ENCODE assay signal across 16 cellular contexts in genomic region chr19:16416996-16417395, GRCh38. TPM values are rescaled to one million over a fixed set of nuclear protein-coding genes. Genes with fewer than 3 reads are reported as not detected.
DNase-seq lines count a peak whose midpoint lies in the region; ATAC-seq lines count a peak whose summit lies in the region.
"Had no signal": no experiment of that assay in that cellular context is flagged by ENCODE, and none has a peak within 500 bp of the region (broad histone marks: within the 10 kb centered on the region; RNA-seq: fewer than 3 reads in every experiment).

No MANE protein-coding gene starts in this region.

- CTCF ChIA-PET in activated naive CD4-positive, alpha-beta T cell treated with anti-CD3 and anti-CD28 coated beads, Interleukin-2, amount 10 ng/mL, durations not matched to agents 7 days and 5 days (lab: Charles Lee), result interaction anchor here (0.8 to 4.4 kb wide), 8 partner anchors 8 to 375 kb away, joined by 3 to 20 read pairs (median 4); no protein-coding TSS in a partner anchor

- H3K27ac Mint-ChIP-seq in activated naive CD4-positive, alpha-beta T cell treated with anti-CD3 and anti-CD28 coated beads, Interleukin-2, amount 10 ng/mL, durations not matched to agents 7 days and 5 days, result peak overlapping the region; percentile 67
- H3K27ac Mint-ChIP-seq in T-helper 17 cell, result peak overlapping the region; percentile 86
- H3K27ac Mint-ChIP-seq in naive B cell, result peak overlapping the region; percentile 98 to 100 (median 98)
- peak overlapping the region; percentile 80 for H3K27ac Mint-ChIP-seq in stimulated activated naive B cell treated with anti-CD40 and anti-IgM and Interleukin-4, amounts not matched to agents 10 μg/mL and 1 μg/mL and 100 μg/mL, for 72 hours
- H3K27ac Mint-ChIP-seq: progenitor cell of endocrine pancreas; stimulated activated naive CD8-positive, alpha-beta T cell treated with anti-CD3 and anti-CD28 coated beads, Interleukin-15, Interleukin-2, amounts not matched to agents 100 ng/mL and 50 ng/mL, for 24 hours had no signal

- H3K27me3 Mint-ChIP-seq in activated naive CD4-positive, alpha-beta T cell treated with anti-CD3 and anti-CD28 coated beads, Interleukin-2, amount 10 ng/mL, durations not matched to agents 7 days and 5 days, result no peaks in the 10 kb centered on the region
- no peaks in the 10 kb centered on the region for H3K27me3 Mint-ChIP-seq in T-helper 17 cell
- H3K27me3 Mint-ChIP-seq in naive B cell, result no peaks in the 10 kb centered on the region
- no peaks in the 10 kb centered on the region for H3K27me3 Mint-ChIP-seq in stimulated activated naive B cell treated with anti-CD40 and anti-IgM and Interleukin-4, amounts not matched to agents 10 μg/mL and 1 μg/mL and 100 μg/mL, for 72 hours
- H3K27me3 Mint-ChIP-seq: progenitor cell of endocrine pancreas; stimulated activated naive CD8-positive, alpha-beta T cell treated with anti-CD3 and anti-CD28 coated beads, Interleukin-15, Interleukin-2, amounts not matched to agents 100 ng/mL and 50 ng/mL, for 24 hours had no signal

- no peak overlapping the region for H3K4me3 Mint-ChIP-seq in activated naive CD4-positive, alpha-beta T cell treated with anti-CD3 and anti-CD28 coated beads, Interleukin-2, amount 10 ng/mL, durations not matched to agents 7 days and 5 days
- H3K4me3 Mint-ChIP-seq in T-helper 17 cell (no peak overlapping the region), naive B cell (peak overlapping the region; percentile 61 to 89 (median 78))
- peak overlapping the region in 1 of 2 donors; percentile 35 for H3K4me3 Mint-ChIP-seq in stimulated activated naive B cell treated with anti-CD40 and anti-IgM and Interleukin-4, amounts not matched to agents 10 μg/mL and 1 μg/mL and 100 μg/mL, for 72 hours
- H3K4me3 Mint-ChIP-seq: activated T-cell treated with anti-CD3 and anti-CD28 coated beads, Interleukin-2, amount 50 U/mL, for 4 hours; neural crest cell; stimulated activated naive CD8-positive, alpha-beta T cell treated with anti-CD3 and anti-CD28 coated beads, Interleukin-15, Interleukin-2, amounts not matched to agents 100 ng/mL and 50 ng/mL, for 24 hours had no signal

- no peak for DNase-seq in activated naive CD4-positive, alpha-beta T cell treated with anti-CD3 and anti-CD28 coated beads, Interleukin-2, amount 10 ng/mL, durations not matched to agents 7 days and 5 days
- no peak for DNase-seq in activated naive CD4-positive, alpha-beta T cell treated with Interleukin-2 at 50 U/mL for 16 hours
- no peak for DNase-seq in T-helper 17 cell
- DNase-seq in naive B cell, result no peak
- peak; percentile 21 for DNase-seq in stimulated activated naive B cell treated with anti-CD40 and anti-IgM and Interleukin-4, amounts not matched to agents 10 μg/mL and 1 μg/mL and 100 μg/mL, for 72 hours
- DNase-seq in Kasumi-1 (lab: John Stamatoyannopoulos, UW), result no peak
- DNase-seq in NCI-H524 (lab: John Stamatoyannopoulos, UW), result no peak
- DNase-seq in DMS153 treated with DMSO at 0.1 percent for 48 hours (lab: John Stamatoyannopoulos, UW; ENCODE audit: unreplicated experiment), result no peak
- DNase-seq: DMS79, NCI-H1436 treated with DMSO at 0.1 percent for 48 hours, NCI-H2107 had no signal

- peak; percentile 30 for ATAC-seq in T-helper 17 cell
- ATAC-seq in naive B cell (ENCODE audit: low read depth in 2 of 2), result peak; percentile 58 to 63
- peak; percentile 41 to 53 for ATAC-seq in stimulated activated naive B cell treated with anti-CD40 and anti-IgM and Interleukin-4, amounts not matched to agents 10 μg/mL and 1 μg/mL and 100 μg/mL, for 72 hours (replicated peaks)

- no peaks in the 10 kb centered on the region for H3K9me3 ChIP-seq in T-helper 17 cell (ENCODE audit: control insufficient read depth, low read length, poor library complexity, severe bottlenecking)
- H3K9me3 ChIP-seq: thyroid gland had no signal

- no peaks in the 10 kb centered on the region for H3K9me3 Mint-ChIP-seq in activated naive CD4-positive, alpha-beta T cell treated with anti-CD3 and anti-CD28 coated beads, Interleukin-2, amount 10 ng/mL, durations not matched to agents 7 days and 5 days
- H3K9me3 Mint-ChIP-seq in naive B cell, result no peaks in the 10 kb centered on the region
- H3K9me3 Mint-ChIP-seq in stimulated activated naive B cell treated with anti-CD40 and anti-IgM and Interleukin-4, amounts not matched to agents 10 μg/mL and 1 μg/mL and 100 μg/mL, for 72 hours, result no peaks in the 10 kb centered on the region
- H3K9me3 Mint-ChIP-seq: activated T-cell treated with anti-CD3 and anti-CD28 coated beads, Interleukin-2, amount 50 U/mL, for 4 hours; neural crest cell; stimulated activated naive CD8-positive, alpha-beta T cell treated with anti-CD3 and anti-CD28 coated beads, Interleukin-15, Interleukin-2, amounts not matched to agents 100 ng/mL and 50 ng/mL, for 24 hours had no signal

- no peaks in the 10 kb centered on the region for H3K4me1 Mint-ChIP-seq in activated naive CD4-positive, alpha-beta T cell treated with anti-CD3 and anti-CD28 coated beads, Interleukin-2, amount 10 ng/mL, durations not matched to agents 7 days and 5 days
- H3K4me1 Mint-ChIP-seq in T-helper 17 cell (peaks cover 5% of the 10 kb centered on the region), naive B cell (peaks cover 23 to 51% (median 43%) of the 10 kb centered on the region in 3 donors)
- H3K4me1 Mint-ChIP-seq in stimulated activated naive B cell treated with anti-CD40 and anti-IgM and Interleukin-4, amounts not matched to agents 10 μg/mL and 1 μg/mL and 100 μg/mL, for 72 hours, result peaks cover 21 to 46% of the 10 kb centered on the region in 2 donors
- H3K4me1 Mint-ChIP-seq: neural crest cell had no signal

- peaks cover 24% of the 10 kb centered on the region for H3K36me3 Mint-ChIP-seq in activated naive CD4-positive, alpha-beta T cell treated with anti-CD3 and anti-CD28 coated beads, Interleukin-2, amount 10 ng/mL, durations not matched to agents 7 days and 5 days
- H3K36me3 Mint-ChIP-seq in T-helper 17 cell (ENCODE audit: low read depth) (peaks cover 2% of the 10 kb centered on the region), naive B cell (peaks cover 8% of the 10 kb centered on the region in 2 donors)
- peaks cover 51 to 66% of the 10 kb centered on the region in 2 donors for H3K36me3 Mint-ChIP-seq in stimulated activated naive B cell treated with anti-CD40 and anti-IgM and Interleukin-4, amounts not matched to agents 10 μg/mL and 1 μg/mL and 100 μg/mL, for 72 hours

RNA-seq across cellular contexts. Expression of gene EPS15L1, which starts 54.8 kb away (rescaled TPM):
- 10 to 100 TPM; 42.7 to 44.1 TPM for total RNA-seq in T-helper 17 cell
- polyA plus RNA-seq in naive B cell (ENCODE audit: low read depth in 6 of 6), result 10 to 100 TPM in 5 of 6 donors, 1 to 10 TPM in 1; 9.9 to 34.7 (median 20.7) TPM

Comparison
In these comparisons a context has a peak if more than half of its experiments do, and no peak if none do; other contexts are left out.
1. H3K4me3 Mint-ChIP-seq: peak in naive B cell (8 of 8); none in activated naive CD4-positive, alpha-beta T cell treated with anti-CD3 and anti-CD28 coated beads, Interleukin-2, amount 10 ng/mL, durations not matched to agents 7 days and 5 days (single experiment) and T-helper 17 cell (single experiment).
2. Peak in every context shown above with its lines, with median percentiles within 50 percentile points of each other: H3K27ac Mint-ChIP-seq and ATAC-seq.